10 cellular contexts compared by ENCODE assay signal in the genomic region with DNA sequence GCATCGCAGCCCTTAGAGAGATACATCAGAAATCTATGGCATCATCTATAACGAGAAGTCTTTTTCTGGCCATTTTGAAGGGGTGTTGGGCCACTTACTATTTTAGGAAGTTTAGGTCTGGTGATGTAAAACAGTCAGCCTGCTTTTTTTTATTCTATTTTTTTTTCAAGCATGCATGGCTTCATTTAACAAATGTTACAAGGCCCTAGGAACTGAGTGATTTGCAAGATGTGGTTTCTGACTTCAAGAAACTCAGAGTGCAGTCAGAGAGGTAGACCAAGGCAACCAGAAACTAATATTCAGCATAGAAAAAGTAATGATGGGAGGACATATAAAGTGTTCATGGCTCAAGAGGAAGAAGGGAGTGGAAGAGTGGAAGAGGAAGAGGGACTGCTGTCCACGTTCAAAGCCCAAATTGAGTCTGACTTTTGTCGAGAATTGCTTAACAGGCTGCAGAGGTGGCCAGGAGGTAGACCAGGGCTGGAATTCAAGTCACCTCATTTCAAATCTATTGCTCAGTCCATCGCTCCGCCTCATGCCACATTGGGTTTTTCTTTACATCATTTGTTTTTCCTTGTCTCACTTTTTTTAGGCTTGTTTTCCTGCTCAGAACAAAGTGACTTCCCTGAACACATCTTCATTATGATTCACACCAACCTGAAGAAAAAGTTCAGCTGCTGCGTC.
DNase-seq lines count a peak whose midpoint lies in the region; ATAC-seq, FAIRE-seq and TF ChIP-seq lines count a peak whose summit lies in the region.
"Had no signal": no experiment of that assay in that cellular context is flagged by ENCODE, and none has a peak within 500 bp of the region (broad histone marks: within the 10 kb centered on the region; RNA-seq: fewer than 3 reads in every experiment).

No MANE protein-coding gene starts in this region.

- intact Hi-C loops in activated CD4-positive, alpha-beta T cell treated with anti-CD3 and anti-CD28 coated beads, Interleukin-2, amount 10 ng/mL, durations not matched to agents 24 days and 14 days (cut with micrococcal nuclease): loop anchor here (1.0 to 2.0 kb wide), 3 partner anchors 89 to 159 kb away; a partner anchor contains a TSS
- intact Hi-C loops in activated CD8-positive, alpha-beta T cell treated with anti-CD3 and anti-CD28 coated beads for 36 hours (cut with micrococcal nuclease): no loop called here
- intact Hi-C loops in MCF 10A (cut with micrococcal nuclease): no loop called here

- no peaks in the 10 kb centered on the region for H3K9me3 ChIP-seq in small intestine (ENCODE audit: control insufficient read depth, low read depth)

- WGBS in small intestine, 3 donors: 80 to 89% (median 84%) methylated on average over 7 of the region's 7 CpGs

- peak; percentile 62 for DNase-seq in activated CD4-positive, alpha-beta T cell treated with anti-CD3 and anti-CD28 coated beads, Interleukin-2, amount 10 ng/mL, durations not matched to agents 24 days and 14 days
- no peak for DNase-seq in activated CD4-positive, alpha-beta T cell treated with anti-CD3 and anti-CD28 coated beads for 1 hour
- DNase-seq in activated CD8-positive, alpha-beta T cell treated with anti-CD3 and anti-CD28 coated beads for 36 hours: no peak
- no peak for DNase-seq in small intestine
- no peak for DNase-seq in MCF 10A (ENCODE audit: unreplicated experiment)
- no peak for DNase-seq in NCI-H1092 (lab: John Stamatoyannopoulos, UW)
- no peak for DNase-seq in NCI-H524 (lab: John Stamatoyannopoulos, UW)
- DNase-seq: NCI-H82 had no signal

- peak overlapping the region; percentile 95 for H3K27ac Mint-ChIP-seq in activated CD4-positive, alpha-beta T cell treated with anti-CD3 and anti-CD28 coated beads, Interleukin-2, amount 10 ng/mL, durations not matched to agents 24 days and 14 days
- H3K27ac Mint-ChIP-seq in activated CD8-positive, alpha-beta T cell treated with anti-CD3 and anti-CD28 coated beads for 36 hours: peak overlapping the region; percentile 93
- H3K27ac Mint-ChIP-seq in MCF 10A (ENCODE audit: low read depth, unreplicated experiment): no peak overlapping the region
- H3K27ac Mint-ChIP-seq: progenitor cell of endocrine pancreas had no signal

- POLR2A ChIA-PET in activated CD8-positive, alpha-beta T cell treated with anti-CD3 and anti-CD28 coated beads for 36 hours (lab: Charles Lee): interaction anchor here (0.7 to 9.3 kb wide), 5 partner anchors 11 to 259 kb away, joined by 3 to 75 read pairs (median 6); a partner anchor contains a TSS
- POLR2A ChIA-PET in MCF 10A (lab: Yijun Ruan, JAX): interaction anchor here (0.6 to 1.0 kb wide), 2 partner anchors 21 to 147 kb away, joined by 3 to 4 read pairs; no protein-coding TSS in a partner anchor

- H3K4me1 Mint-ChIP-seq in activated CD4-positive, alpha-beta T cell treated with anti-CD3 and anti-CD28 coated beads, Interleukin-2, amount 10 ng/mL, durations not matched to agents 24 days and 14 days: peaks cover 80% of the 10 kb centered on the region
- peaks cover 83% of the 10 kb centered on the region for H3K4me1 Mint-ChIP-seq in activated CD8-positive, alpha-beta T cell treated with anti-CD3 and anti-CD28 coated beads for 36 hours (ENCODE audit: low read depth)
- H3K4me1 Mint-ChIP-seq in MCF 10A (ENCODE audit: insufficient read depth, unreplicated experiment): peaks cover 9% of the 10 kb centered on the region

- no peaks in the 10 kb centered on the region for H3K27me3 Mint-ChIP-seq in activated CD4-positive, alpha-beta T cell treated with anti-CD3 and anti-CD28 coated beads, Interleukin-2, amount 10 ng/mL, durations not matched to agents 24 days and 14 days
- H3K27me3 Mint-ChIP-seq in activated CD8-positive, alpha-beta T cell treated with anti-CD3 and anti-CD28 coated beads for 36 hours: no peaks in the 10 kb centered on the region
- H3K27me3 Mint-ChIP-seq in MCF 10A (ENCODE audit: insufficient read depth, unreplicated experiment): no peaks in the 10 kb centered on the region
- H3K27me3 Mint-ChIP-seq: progenitor cell of endocrine pancreas had no signal

- no peaks in the 10 kb centered on the region for H3K36me3 ChIP-seq in small intestine (ENCODE audit: control insufficient read depth in 2 of 2, insufficient read depth in 2 of 2, low read length in 2 of 2)

- no peak overlapping the region for H3K4me3 ChIP-seq in small intestine (ENCODE audit: low read depth in 1 of 2, low read length in 2 of 2)

- no peak for TF ChIP-seq CTCF in activated CD8-positive, alpha-beta T cell treated with anti-CD3 and anti-CD28 coated beads for 36 hours (IDR thresholded peaks at IDR 0.05)
- TF ChIP-seq CTCF in MCF 10A (IDR thresholded peaks at IDR 0.05; ENCODE audit: unreplicated experiment): no peak

- FAIRE-seq in small intestine (lab: Jason Lieb, UNC): no peak

- ATAC-seq in HG02610 (IDR thresholded peaks at IDR 0.05; ENCODE audit: unreplicated experiment): peak; percentile 25
- ATAC-seq in activated CD8-positive, alpha-beta T cell treated with anti-CD3 and anti-CD28 coated beads for 36 hours: no peak

- H3K36me3 Mint-ChIP-seq in activated CD4-positive, alpha-beta T cell treated with anti-CD3 and anti-CD28 coated beads, Interleukin-2, amount 10 ng/mL, durations not matched to agents 24 days and 14 days (ENCODE audit: low read depth): peaks cover 83% of the 10 kb centered on the region
- H3K36me3 Mint-ChIP-seq in activated CD8-positive, alpha-beta T cell treated with anti-CD3 and anti-CD28 coated beads for 36 hours (ENCODE audit: low read depth): peaks cover 86% of the 10 kb centered on the region
- peaks cover 5% of the 10 kb centered on the region for H3K36me3 Mint-ChIP-seq in MCF 10A (ENCODE audit: insufficient read depth, unreplicated experiment)

- CTCF ChIA-PET in activated CD8-positive, alpha-beta T cell treated with anti-CD3 and anti-CD28 coated beads for 36 hours (lab: Charles Lee): interaction anchor here (0.7 to 2.0 kb wide), 2 partner anchors 9 to 15 kb away, joined by 3 to 8 read pairs; no protein-coding TSS in a partner anchor
- CTCF ChIA-PET in MCF 10A (lab: Yijun Ruan, JAX): no interaction called here

- no peaks in the 10 kb centered on the region for H3K27me3 ChIP-seq in small intestine (ENCODE audit: control insufficient read depth in 2 of 2, insufficient read depth in 2 of 2, low read length in 2 of 2)

- peaks cover 0 to 6% of the 10 kb centered on the region in 2 donors for H3K4me1 ChIP-seq in small intestine (ENCODE audit: control insufficient read depth in 2 of 2, insufficient read depth in 1 of 2, low read depth in 1 of 2, low read length in 1 of 2)

- BruUV-seq in MCF 10A (replicated peaks; lab: Mats Ljungman, UMichigan): no TSS peak

- no peaks in the 10 kb centered on the region for H3K9me3 Mint-ChIP-seq in activated CD4-positive, alpha-beta T cell treated with anti-CD3 and anti-CD28 coated beads, Interleukin-2, amount 10 ng/mL, durations not matched to agents 24 days and 14 days
- H3K9me3 Mint-ChIP-seq in activated CD8-positive, alpha-beta T cell treated with anti-CD3 and anti-CD28 coated beads for 36 hours: no peaks in the 10 kb centered on the region
- H3K9me3 Mint-ChIP-seq in MCF 10A (ENCODE audit: unreplicated experiment): no peaks in the 10 kb centered on the region

- H3K4me3 Mint-ChIP-seq in activated CD4-positive, alpha-beta T cell treated with anti-CD3 and anti-CD28 coated beads, Interleukin-2, amount 10 ng/mL, durations not matched to agents 24 days and 14 days: peak overlapping the region; percentile 77
- peak overlapping the region; percentile 47 for H3K4me3 Mint-ChIP-seq in activated CD8-positive, alpha-beta T cell treated with anti-CD3 and anti-CD28 coated beads for 36 hours
- no peak overlapping the region for H3K4me3 Mint-ChIP-seq in MCF 10A (ENCODE audit: unreplicated experiment)

- H3K27ac ChIP-seq in small intestine (ENCODE audit: low read depth in 1 of 2, low read length in 1 of 2): peak overlapping the region; percentile 14 to 69
